8 cellular contexts compared by ENCODE assay signal in genomic region chr22:39900306-39901227, GRCh38. TPM values are rescaled to one million over a fixed set of nuclear protein-coding genes. Genes with fewer than 3 reads are reported as not detected.
DNase-seq lines count a peak whose midpoint lies in the region; ATAC-seq, FAIRE-seq and TF ChIP-seq lines count a peak whose summit lies in the region.

Gene GRAP2 (plus strand): TSS chr22:39901084. CDS start chr22:39947107, 46,023 bp downstream.

- intact Hi-C loops in CD14-positive monocyte (cut with micrococcal nuclease) (no loop called here), K562 (cut with micrococcal nuclease) (no loop called here)

- 0% methylated on average over 4 of the region's 4 CpGs for WGBS in K562 (ENCODE audit: insufficient coverage, low coverage, missing lambda C conversion rate)

- H3K4me3 ChIP-seq in K562, result peak within 1 kb of the TSS; percentile 32
- H3K4me3 ChIP-seq in SJCRH30, result no peak within 1 kb of the TSS

- no peak for TF ChIP-seq CTCF in CD14-positive monocyte (IDR thresholded peaks at IDR 0.05)
- no peak for TF ChIP-seq CTCF in K562 (IDR thresholded peaks at IDR 0.05 in 2 of 3, conservative IDR thresholded peaks at IDR 0.05 in 1 of 3; ENCODE audit: insufficient read depth in 2 of 3, low read depth in 1 of 3, low read length in 3 of 3)

- CTCF ChIA-PET in K562 (lab: Yijun Ruan, JAX; ENCODE audit: low intra/inter-chr PET ratio), result no interaction called here

- peak within 1 kb of the TSS; percentile 12 to 34 for H3K9ac ChIP-seq in K562 (ENCODE audit: insufficient read depth in 1 of 2, low read depth in 2 of 2, low read length in 2 of 2)

- H3K4me1 Mint-ChIP-seq in CD14-positive monocyte, result peaks cover 29% of the 10 kb centered on the region

- DNase-seq in CD14-positive monocyte (ENCODE audit: low spot score) (no peak), T follicular helper cell (ENCODE audit: low read depth) (peak; percentile 61), K562 (ENCODE audit: extremely low read depth in 1 of 4, low spot score in 3 of 4) (peak in 2 of 4 experiments; percentile 32 to 69), NCI-H2227 (lab: John Stamatoyannopoulos, UW; ENCODE audit: unreplicated experiment) (no peak), NCI-H1930 (lab: John Stamatoyannopoulos, UW) (no peak), HuH-7 (ENCODE audit: low spot score) (no peak), SJCRH30 (no peak)

- H3K27ac Mint-ChIP-seq in CD14-positive monocyte, result peak within 1 kb of the TSS in 3 of 7 donors; percentile 20 to 78 (median 61)

- H3K36me3 Mint-ChIP-seq in CD14-positive monocyte, result no peaks in the 10 kb centered on the region

- no peaks in the 10 kb centered on the region for H3K9me1 ChIP-seq in K562 (ENCODE audit: control insufficient read depth, insufficient read depth, low read length)

- H3K4me1 ChIP-seq in K562 (replicated peaks in 1 of 2; ENCODE audit: control insufficient read depth in 2 of 2, insufficient read depth in 2 of 2, low read length in 2 of 2) (peaks cover 0 to 9% of the 10 kb centered on the region in 2 experiments; a peak in 2 of 5 replicates), SJCRH30 (no peaks in the 10 kb centered on the region)

- H4K20me1 ChIP-seq in K562 (replicated peaks; ENCODE audit: control insufficient read depth, insufficient read depth, low read length), result no peaks in the 10 kb centered on the region

- H3K27ac ChIP-seq in K562 (ENCODE audit: extremely low read depth, low read depth, low read length), result peak within 1 kb of the TSS; percentile 60; the same call in 1 of the 3 replicates
- H3K27ac ChIP-seq in SJCRH30, result no peak within 1 kb of the TSS

- H3K36me3 ChIP-seq in K562 (ENCODE audit: control insufficient read depth, insufficient read depth, low read length) (no peaks in the 10 kb centered on the region), SJCRH30 (no peaks in the 10 kb centered on the region)

- no peaks in the 10 kb centered on the region for H3K27me3 ChIP-seq in K562 (ENCODE audit: control insufficient read depth in 2 of 2, insufficient read depth in 2 of 2, low read length in 2 of 2)
- H3K27me3 ChIP-seq in SJCRH30, result no peaks in the 10 kb centered on the region; the same call in 1 of the 2 replicates

- H2AFZ ChIP-seq in K562 (ENCODE audit: low read depth, low read length), result peak within 1 kb of the TSS; percentile 77

- peak within 1 kb of the TSS; percentile 65 for H3K4me2 ChIP-seq in K562 (ENCODE audit: insufficient read depth, low read length)

- ATAC-seq in GM21576 (IDR thresholded peaks at IDR 0.05; ENCODE audit: unreplicated experiment) (peak; percentile 65), K562 (peak; percentile 91)

- H3K27me3 Mint-ChIP-seq in CD14-positive monocyte (ENCODE audit: low read depth in 3 of 3), result no peaks in the 10 kb centered on the region

- TF ChIP-seq POLR2A in K562 (conservative IDR thresholded peaks at IDR 0.05), result peak; percentile 37; the same call in 1 of the 2 replicates

- H3K4me3 Mint-ChIP-seq in CD14-positive monocyte, result peak within 1 kb of the TSS; percentile 39 to 62

- no peak for TF ChIP-seq EP300 in K562 (IDR thresholded peaks at IDR 0.05; ENCODE audit: low read length)

- TF ChIP-seq RAD21 in K562 (CRISPR knock-in tag; conservative IDR thresholded peaks at IDR 0.05 in 1 of 2, IDR thresholded peaks at IDR 0.05 in 1 of 2), result no peak

- H3K9me3 ChIP-seq in K562 (replicated peaks; ENCODE audit: control insufficient read depth, insufficient read depth, low read depth, low read length), result no peaks in the 10 kb centered on the region
- no peaks in the 10 kb centered on the region for H3K9me3 ChIP-seq in SJCRH30 (replicated peaks)

- POLR2A ChIA-PET in K562 (lab: Yijun Ruan, JAX), result interaction anchor here (1.0 kb wide), 1 partner anchor 12 kb away, joined by 3 read pairs; no protein-coding TSS in a partner anchor

- H3K9me3 Mint-ChIP-seq in CD14-positive monocyte, result no peaks in the 10 kb centered on the region

- FAIRE-seq in K562 (lab: Jason Lieb, UNC), result peak; percentile 70

- H3K79me2 ChIP-seq in K562 (ENCODE audit: control insufficient read depth, insufficient read depth, low read length), result peaks cover 45% of the 10 kb centered on the region; the same call in 2 of the 3 replicates

- no TSS peak for BruUV-seq in K562 (replicated peaks; lab: Mats Ljungman, UMichigan)

- in situ Hi-C loops in K562 (cut with MboI), result no loop called here

TF ChIP-seq in K562, 482 proteins besides CTCF, POLR2A, EP300 and RAD21 (continues in another document):
- TF ChIP-seq USF2 (CRISPR knock-in tag; IDR thresholded peaks at IDR 0.05) (no peak), SAFB (IDR thresholded peaks at IDR 0.05; ENCODE audit: borderline replicate concordance, low read depth, low read length) (no peak), NR1H2 (CRISPR knock-in tag; IDR thresholded peaks at IDR 0.05) (no peak), STAT5B (CRISPR knock-in tag; IDR thresholded peaks at IDR 0.05) (no peak), ZNF785 (CRISPR knock-in tag; IDR thresholded peaks at IDR 0.05) (no peak), SREBF2 (CRISPR knock-in tag; IDR thresholded peaks at IDR 0.05) (no peak), TGIF2 (CRISPR knock-in tag; IDR thresholded peaks at IDR 0.05) (no peak), POLR2B (IDR thresholded peaks at IDR 0.05; ENCODE audit: low read depth, partially characterized antibody) (peak; percentile 34), EWSR1 (IDR thresholded peaks at IDR 0.05; ENCODE audit: borderline replicate concordance, low read depth, partially characterized antibody) (no peak), KHSRP (IDR thresholded peaks at IDR 0.05) (no peak), ZNF263 (CRISPR knock-in tag; IDR thresholded peaks at IDR 0.05; ENCODE audit: borderline replicate concordance) (peak; percentile 59; the same call in 1 of the 2 replicates), ZFP36 (IDR thresholded peaks at IDR 0.05; ENCODE audit: low read depth, low read length, partially characterized antibody) (no peak), GMEB1 (CRISPR knock-in tag; IDR thresholded peaks at IDR 0.05) (no peak), ZNF696 (CRISPR knock-in tag; conservative IDR thresholded peaks at IDR 0.05) (no peak), KAT2B (IDR thresholded peaks at IDR 0.05; ENCODE audit: low read depth, low read length) (no peak), ZNF707 (CRISPR knock-in tag; conservative IDR thresholded peaks at IDR 0.05) (no peak), MAZ (CRISPR knock-in tag; conservative IDR thresholded peaks at IDR 0.05 in 1 of 2, IDR thresholded peaks at IDR 0.05 in 1 of 2) (peak in 1 of 2 experiments; percentile 47; a peak in 1 of 4 replicates), ZKSCAN3 (CRISPR knock-in tag; IDR thresholded peaks at IDR 0.05) (no peak), PYGO2 (tag; IDR thresholded peaks at IDR 0.05) (no peak), PHB (CRISPR knock-in tag; IDR thresholded peaks at IDR 0.05) (no peak)

RNA-seq across cellular contexts. Expression of gene GRAP2, which starts in this region (rescaled TPM):
- polyA plus RNA-seq in CD14-positive monocyte, result 1 to 10 TPM in 1 of 2 donors, under 1 TPM in 1; 0.97 to 4.2 TPM
- 119 and 120 TPM in 2 replicates for total RNA-seq in K562 (2011; cell fraction: chromatin; rRNA removed; ENCODE audit: low replicate concordance)
- total RNA-seq in K562 (2011; cell fraction: nucleolus; rRNA removed), result 83.6 and 92.2 TPM in 2 replicates
- total RNA-seq in K562 (2011; cell fraction: nucleoplasm; rRNA removed), result 114 and 167 TPM in 2 replicates
- total RNA-seq in K562 (2014; rRNA removed), result 67.9 and 83.1 TPM in 2 replicates
- 43.0 and 46.6 TPM in 2 replicates for total RNA-seq in K562 (2014; rRNA removed; fragmentation: Illumina TruSeq; extraction: Trizol)
- total RNA-seq in K562 (2015; rRNA removed; fragmentation: Illumina TruSeq; extraction: Trizol), result 29.5 and 30.2 TPM in 2 replicates
- 62.2 and 71.4 TPM in 2 replicates for total RNA-seq in K562 (2021)
- 22.0 and 60.4 TPM in 2 replicates for polyA plus RNA-seq in K562 (2011; rRNA removed)
- 20.3 and 83.5 TPM in 2 replicates for polyA plus RNA-seq in K562 (2011; cell fraction: cytosol; rRNA removed)
- polyA plus RNA-seq in K562 (2011; cell fraction: nucleus; rRNA removed), result 34.5 and 117 TPM in 2 replicates
- polyA plus RNA-seq in K562 (2012), result 57.6 and 120 TPM in 2 replicates
- polyA plus RNA-seq in K562 (2014; fragmentation: Illumina TruSeq; extraction: Trizol), result 67.6 and 69.5 TPM in 2 replicates
- polyA plus RNA-seq in K562 (2014; fragmentation: Nextera tagmentation; extraction: Ambion mirVana), result 1 to 10 TPM; 4.8 to 8.8 TPM
- polyA plus RNA-seq in K562 (2014; rRNA removed), result 76.8 and 88.7 TPM in 2 replicates
- 22.0 and 65.1 TPM in 2 replicates for polyA minus RNA-seq in K562 (2011; rRNA and poly(A)+ RNA removed)
- 15.4 and 43.7 TPM in 2 replicates for polyA minus RNA-seq in K562 (2011; cell fraction: cytosol; rRNA and poly(A)+ RNA removed)
- 24.7 and 46.7 TPM in 2 replicates for polyA minus RNA-seq in K562 (2011; cell fraction: nucleus; rRNA and poly(A)+ RNA removed)
- not detected in 2 replicates for total RNA-seq in SJCRH30 (2014; rRNA removed; shearing (Covaris generic))

Comparison
In these comparisons a context has a peak if more than half of its experiments do, and no peak if none do; other contexts are left out.
1. RNA of gene GRAP2 (total RNA-seq): 29.5 to 167 TPM in K562; not detected in SJCRH30; every median in the first group is over 10 times any median in the second.